In the genomic region with DNA sequence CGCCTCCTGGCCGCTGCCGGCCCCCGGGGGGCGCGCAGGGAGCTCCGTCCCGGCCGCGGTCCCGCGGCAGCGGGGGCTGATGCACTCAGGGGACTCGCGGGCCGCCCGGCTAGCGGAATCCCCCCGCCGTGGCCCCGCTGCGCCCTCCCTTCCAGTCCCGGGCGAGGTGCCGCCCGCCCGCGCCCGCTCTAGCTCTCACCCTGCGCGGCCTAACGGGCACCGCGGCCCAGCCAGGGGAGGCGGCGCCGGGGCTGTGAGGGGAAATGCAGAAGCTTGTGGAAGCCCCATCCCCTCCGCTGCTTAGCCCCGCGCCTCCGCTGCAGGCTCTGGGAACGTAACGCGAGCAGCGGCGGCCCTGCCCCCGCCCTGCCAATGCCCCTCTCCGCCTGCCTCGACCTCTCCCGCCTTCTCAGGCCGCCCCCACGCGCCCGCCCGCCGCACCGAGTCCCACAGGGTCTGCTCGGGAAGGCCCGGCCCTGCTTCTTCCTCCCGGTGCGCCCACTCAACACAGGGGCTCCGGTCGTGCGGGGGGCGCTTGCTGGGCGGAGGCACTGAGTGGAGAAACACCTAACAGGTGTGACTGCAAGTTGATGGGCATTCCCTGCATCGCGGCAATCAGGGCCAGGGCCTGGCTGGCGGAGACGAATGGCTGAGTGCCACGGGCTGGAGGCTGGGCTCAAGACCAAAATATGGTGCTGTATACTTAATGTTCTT, we compare ENCODE assay signal across 9 cellular contexts. TPM values are rescaled to one million over a fixed set of nuclear protein-coding genes. Genes with fewer than 3 reads are reported as not detected.
DNase-seq lines count a peak whose midpoint lies in the region; ATAC-seq, FAIRE-seq and TF ChIP-seq lines count a peak whose summit lies in the region.
"Had no signal": no experiment of that assay in that cellular context is flagged by ENCODE, and none has a peak within 500 bp of the region (broad histone marks: within the 10 kb centered on the region; RNA-seq: fewer than 3 reads in every experiment).

No MANE protein-coding gene starts in this region.

- RAD21 ChIA-PET in HCT116 (lab: Charles Lee; ENCODE audit: low non-redundant PET in 1 of 2, low total read pairs in 2 of 2, uncharacterized antibody in 2 of 2, unreplicated experiment in 2 of 2), result no interaction called here

- POLR2A ChIA-PET in HCT116 (lab: Charles Lee), result no interaction called here

- ATAC-seq in HCT116 (peak; percentile 55), GM21528 (IDR thresholded peaks at IDR 0.05; ENCODE audit: low FRiP score, unreplicated experiment) (no peak)
- ATAC-seq: GM12878 had no signal

- 2 to 7% (median 2%) methylated on average over 39 to 71 of the region's 71 CpGs for WGBS in small intestine, 3 donors

- no peak for TF ChIP-seq CTCF in HCT116 (IDR thresholded peaks at IDR 0.05 in 2 of 3, conservative IDR thresholded peaks at IDR 0.05 in 1 of 3; ENCODE audit: borderline replicate concordance in 1 of 3, insufficient read depth in 1 of 3, low read depth in 2 of 3, low read length in 2 of 3)

- no peaks in the 10 kb centered on the region for H3K27me3 ChIP-seq in HCT116 (ENCODE audit: insufficient read depth, low read length)
- H3K27me3 ChIP-seq in iPS-18a (ENCODE audit: control insufficient read depth, insufficient read depth, low read length), result peaks cover 41% of the 10 kb centered on the region
- H3K27me3 ChIP-seq in small intestine (ENCODE audit: control insufficient read depth in 2 of 2, insufficient read depth in 2 of 2, low read length in 2 of 2), result peaks cover 0 to 11% of the 10 kb centered on the region in 2 donors

- no peak overlapping the region for H3K4me2 ChIP-seq in HCT116 (ENCODE audit: low read length)

- intact Hi-C loops in HCT116 (cut with micrococcal nuclease), result no loop called here

- H3K79me2 ChIP-seq in HCT116 (ENCODE audit: insufficient read depth, low read length), result no peaks in the 10 kb centered on the region

- H3K4me3 ChIP-seq in HCT116 (replicated peaks in 1 of 2; ENCODE audit: low read depth in 1 of 2, low read length in 2 of 2) (no peak overlapping the region), iPS-18a (ENCODE audit: low read length) (peak overlapping the region; percentile 41), small intestine (ENCODE audit: low read depth in 1 of 2, low read length in 2 of 2) (peak overlapping the region; percentile 30 to 73)
- H3K4me3 ChIP-seq: GM12878 had no signal

- DNase-seq in COLO668 (lab: John Stamatoyannopoulos, UW; ENCODE audit: unreplicated experiment), result peak; percentile 67
- DNase-seq in HCT116 (ENCODE audit: low read depth, low spot score), result no peak
- DNase-seq in anterior cingulate cortex (lab: John Stamatoyannopoulos, UW), result peak in 56 of 58 donors; percentile 25 to 89 (median 78)
- no peak for DNase-seq in small intestine
- DNase-seq in NCI-H510A (lab: John Stamatoyannopoulos, UW), result no peak
- no peak for DNase-seq in AG20443 (ENCODE audit: low spot score)

- H3K36me3 ChIP-seq in HCT116 (ENCODE audit: control insufficient read depth in 1 of 2, insufficient read depth in 2 of 2, low read length in 2 of 2) (no peaks in the 10 kb centered on the region), iPS-18a (ENCODE audit: control insufficient read depth, low read depth, low read length) (no peaks in the 10 kb centered on the region), small intestine (ENCODE audit: control insufficient read depth in 2 of 2, insufficient read depth in 2 of 2, low read length in 2 of 2) (no peaks in the 10 kb centered on the region)

- no peak for TF ChIP-seq RAD21 in HCT116 (IDR thresholded peaks at IDR 0.05; ENCODE audit: low read depth)

- no peak overlapping the region for H2AFZ ChIP-seq in HCT116 (ENCODE audit: low read depth, low read length, poor library complexity, severe bottlenecking)

- no peaks in the 10 kb centered on the region for H3K9me3 ChIP-seq in HCT116 (ENCODE audit: control insufficient read depth in 1 of 2, insufficient read depth in 1 of 2, low read depth in 1 of 2, low read length in 2 of 2)
- H3K9me3 ChIP-seq in iPS-18a (ENCODE audit: control insufficient read depth, low read depth, low read length), result no peaks in the 10 kb centered on the region
- no peaks in the 10 kb centered on the region for H3K9me3 ChIP-seq in small intestine (ENCODE audit: control insufficient read depth, low read depth)

- FAIRE-seq in small intestine (lab: Jason Lieb, UNC), result no peak
- FAIRE-seq: GM12878 had no signal

- H3K27ac ChIP-seq in HCT116 (ENCODE audit: low read depth, low read length), result no peak overlapping the region
- no peak overlapping the region for H3K27ac ChIP-seq in iPS-18a (ENCODE audit: low read length)
- H3K27ac ChIP-seq in small intestine (ENCODE audit: low read depth in 1 of 2, low read length in 1 of 2), result peak overlapping the region in 1 of 2 donors; percentile 35

- H3K4me1 ChIP-seq in HCT116 (ENCODE audit: control insufficient read depth in 1 of 2, insufficient read depth in 2 of 2, low read length in 2 of 2) (no peaks in the 10 kb centered on the region), iPS-18a (ENCODE audit: control insufficient read depth, low read depth, low read length) (peaks cover 5% of the 10 kb centered on the region), small intestine (ENCODE audit: control insufficient read depth in 2 of 2, insufficient read depth in 1 of 2, low read depth in 1 of 2, low read length in 1 of 2) (peaks cover 2% of the 10 kb centered on the region in 2 donors)

- H4K20me1 ChIP-seq in HCT116 (ENCODE audit: insufficient read depth), result no peaks in the 10 kb centered on the region

- H3K9me2 ChIP-seq in HCT116 (ENCODE audit: insufficient read depth), result no peaks in the 10 kb centered on the region

- no peak for TF ChIP-seq POLR2A in HCT116 (IDR thresholded peaks at IDR 0.05; ENCODE audit: borderline replicate concordance, extremely low read depth, insufficient read depth, insufficient read length)

- CTCF ChIA-PET in HCT116 (lab: Charles Lee), result no interaction called here

- H3K9ac ChIP-seq in HCT116 (ENCODE audit: low read length) (no peak overlapping the region), iPS-18a (ENCODE audit: low read length) (no peak overlapping the region)

- no TSS peak for BruUV-seq in HCT116 (replicated peaks; lab: Mats Ljungman, UMichigan)

TF ChIP-seq in HCT116, 20 proteins besides CTCF, POLR2A, EP300 and RAD21:
- TF ChIP-seq SP1 (IDR thresholded peaks at IDR 0.05; ENCODE audit: low read depth) (no peak), SIN3A (IDR thresholded peaks at IDR 0.05; ENCODE audit: low read depth) (no peak), EZH2phosphoT487 (IDR thresholded peaks at IDR 0.05; ENCODE audit: borderline replicate concordance) (no peak), POLR2AphosphoS5 (IDR thresholded peaks at IDR 0.05; ENCODE audit: low read depth, low read length) (no peak), YY1 (IDR thresholded peaks at IDR 0.05; ENCODE audit: extremely low read depth, insufficient replicate concordance, low read depth, low read length) (no peak)
- TF ChIP-seq, protein P1, sequence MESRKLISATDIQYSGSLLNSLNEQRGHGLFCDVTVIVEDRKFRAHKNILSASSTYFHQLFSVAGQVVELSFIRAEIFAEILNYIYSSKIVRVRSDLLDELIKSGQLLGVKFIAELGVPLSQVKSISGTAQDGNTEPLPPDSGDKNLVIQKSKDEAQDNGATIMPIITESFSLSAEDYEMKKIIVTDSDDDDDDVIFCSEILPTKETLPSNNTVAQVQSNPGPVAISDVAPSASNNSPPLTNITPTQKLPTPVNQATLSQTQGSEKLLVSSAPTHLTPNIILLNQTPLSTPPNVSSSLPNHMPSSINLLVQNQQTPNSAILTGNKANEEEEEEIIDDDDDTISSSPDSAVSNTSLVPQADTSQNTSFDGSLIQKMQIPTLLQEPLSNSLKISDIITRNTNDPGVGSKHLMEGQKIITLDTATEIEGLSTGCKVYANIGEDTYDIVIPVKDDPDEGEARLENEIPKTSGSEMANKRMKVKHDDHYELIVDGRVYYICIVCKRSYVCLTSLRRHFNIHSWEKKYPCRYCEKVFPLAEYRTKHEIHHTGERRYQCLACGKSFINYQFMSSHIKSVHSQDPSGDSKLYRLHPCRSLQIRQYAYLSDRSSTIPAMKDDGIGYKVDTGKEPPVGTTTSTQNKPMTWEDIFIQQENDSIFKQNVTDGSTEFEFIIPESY (IDR thresholded peaks at IDR 0.05; ENCODE audit: extremely low read depth, insufficient replicate concordance, low read length), result no peak
TF ChIP-seq in HCT116: peak in this region for 0.

RNA-seq across cellular contexts. Expression of gene TMEM229A, which starts 0.4 kb away (rescaled TPM):
- total RNA-seq in HCT116 (2021; ENCODE audit: unreplicated experiment), result not detected
- polyA plus RNA-seq in HCT116 (2012), result not detected in 2 replicates
- polyA plus RNA-seq in small intestine, result 1 to 10 TPM; 1.6 to 2.7 (median 2.2) TPM
- total RNA-seq: GM12878 had no signal
- polyA plus RNA-seq: GM12878 had no signal

Comparison
In these comparisons a context has a peak if more than half of its experiments do, and no peak if none do; other contexts are left out.
1. DNase-seq: peak in COLO668 (single experiment) and anterior cingulate cortex (56 of 58); none in HCT116 (single experiment), small intestine (single experiment), NCI-H510A (single experiment) and AG20443 (single experiment).
2. H3K4me3 ChIP-seq: peak in iPS-18a (single experiment) and small intestine (2 of 2); none in HCT116 (0 of 2).